Comparison of ENCODE assay signal across 1 cellular context in the genomic region with DNA sequence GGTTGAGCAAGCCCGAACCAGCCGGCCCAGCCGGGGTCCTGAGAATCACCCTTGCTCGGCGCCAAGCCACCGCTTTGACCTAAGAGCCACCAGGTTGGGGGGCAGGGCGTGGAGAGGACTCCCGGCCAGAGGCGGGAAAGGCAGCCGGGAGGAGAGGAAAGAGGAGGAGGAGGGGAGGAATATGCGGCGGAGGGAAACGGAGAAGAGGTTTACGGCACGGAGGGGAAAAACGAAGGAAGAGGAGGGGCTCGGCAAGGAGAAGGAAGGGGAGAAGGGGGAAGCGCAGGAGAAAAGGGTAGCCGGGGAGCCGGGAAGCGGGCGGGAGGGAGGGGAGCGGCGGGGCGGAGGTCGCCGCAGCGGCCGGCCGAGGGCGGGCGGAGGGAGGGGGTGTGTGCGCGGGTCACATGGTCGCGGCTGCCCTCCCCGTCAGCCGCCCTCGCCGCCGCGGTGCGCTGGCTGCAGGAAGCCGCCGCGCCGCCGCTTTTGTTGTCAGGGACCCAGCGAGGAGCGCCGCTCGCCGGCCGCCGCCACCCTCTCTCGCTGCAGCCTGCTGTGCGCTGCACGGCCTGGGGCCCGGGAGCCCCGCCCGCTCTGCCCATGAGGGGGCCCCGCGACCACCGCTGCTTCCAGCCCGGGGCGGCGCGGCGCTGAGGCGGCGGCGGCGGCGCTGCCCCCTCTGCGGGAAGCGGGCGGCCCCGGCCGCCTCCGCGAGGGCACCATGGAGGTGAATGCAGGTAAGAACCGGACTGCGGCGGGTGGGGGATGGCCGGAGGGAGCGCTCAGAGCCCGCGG.
A peak's percentile ranks its signal among the peaks of the same experiment; 100 is the strongest.
TF ChIP-seq lines count a peak whose summit lies in the region.

A gene (plus strand): TSS at position 426 of the 792 bp plus-strand sequence. CDS start 293 bp downstream, at position 719.

TF ChIP-seq in HEK293, 187 proteins besides CTCF, POLR2A, EP300 and RAD21 (continued from another document and continues in another):
- TF ChIP-seq, protein P1, sequence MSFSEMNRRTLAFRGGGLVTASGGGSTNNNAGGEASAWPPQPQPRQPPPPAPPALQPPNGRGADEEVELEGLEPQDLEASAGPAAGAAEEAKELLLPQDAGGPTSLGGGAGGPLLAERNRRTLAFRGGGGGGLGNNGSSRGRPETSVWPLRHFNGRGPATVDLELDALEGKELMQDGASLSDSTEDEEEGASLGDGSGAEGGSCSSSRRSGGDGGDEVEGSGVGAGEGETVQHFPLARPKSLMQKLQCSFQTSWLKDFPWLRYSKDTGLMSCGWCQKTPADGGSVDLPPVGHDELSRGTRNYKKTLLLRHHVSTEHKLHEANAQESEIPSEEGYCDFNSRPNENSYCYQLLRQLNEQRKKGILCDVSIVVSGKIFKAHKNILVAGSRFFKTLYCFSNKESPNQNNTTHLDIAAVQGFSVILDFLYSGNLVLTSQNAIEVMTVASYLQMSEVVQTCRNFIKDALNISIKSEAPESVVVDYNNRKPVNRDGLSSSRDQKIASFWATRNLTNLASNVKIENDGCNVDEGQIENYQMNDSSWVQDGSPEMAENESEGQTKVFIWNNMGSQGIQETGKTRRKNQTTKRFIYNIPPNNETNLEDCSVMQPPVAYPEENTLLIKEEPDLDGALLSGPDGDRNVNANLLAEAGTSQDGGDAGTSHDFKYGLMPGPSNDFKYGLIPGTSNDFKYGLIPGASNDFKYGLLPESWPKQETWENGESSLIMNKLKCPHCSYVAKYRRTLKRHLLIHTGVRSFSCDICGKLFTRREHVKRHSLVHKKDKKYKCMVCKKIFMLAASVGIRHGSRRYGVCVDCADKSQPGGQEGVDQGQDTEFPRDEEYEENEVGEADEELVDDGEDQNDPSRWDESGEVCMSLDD (tag by site-specific recombination; IDR thresholded peaks at IDR 0.05), result peak; percentile 57; the same call in 1 of the 2 replicates
- no peak for TF ChIP-seq ZNF529 (tag by site-specific recombination; IDR thresholded peaks at IDR 0.05; ENCODE audit: insufficient replicate concordance)
- TF ChIP-seq ZNF302 (tag by site-specific recombination; IDR thresholded peaks at IDR 0.05; ENCODE audit: low read depth), result no peak
- no peak for TF ChIP-seq ZNF114 (tag by site-specific recombination; IDR thresholded peaks at IDR 0.05)
- TF ChIP-seq MEIS1 (CRISPR knock-in tag; IDR thresholded peaks at IDR 0.05; ENCODE audit: borderline replicate concordance), result no peak
- no peak for TF ChIP-seq ZNF776 (tag by site-specific recombination; IDR thresholded peaks at IDR 0.05; ENCODE audit: borderline replicate concordance)
- TF ChIP-seq, protein P2, sequence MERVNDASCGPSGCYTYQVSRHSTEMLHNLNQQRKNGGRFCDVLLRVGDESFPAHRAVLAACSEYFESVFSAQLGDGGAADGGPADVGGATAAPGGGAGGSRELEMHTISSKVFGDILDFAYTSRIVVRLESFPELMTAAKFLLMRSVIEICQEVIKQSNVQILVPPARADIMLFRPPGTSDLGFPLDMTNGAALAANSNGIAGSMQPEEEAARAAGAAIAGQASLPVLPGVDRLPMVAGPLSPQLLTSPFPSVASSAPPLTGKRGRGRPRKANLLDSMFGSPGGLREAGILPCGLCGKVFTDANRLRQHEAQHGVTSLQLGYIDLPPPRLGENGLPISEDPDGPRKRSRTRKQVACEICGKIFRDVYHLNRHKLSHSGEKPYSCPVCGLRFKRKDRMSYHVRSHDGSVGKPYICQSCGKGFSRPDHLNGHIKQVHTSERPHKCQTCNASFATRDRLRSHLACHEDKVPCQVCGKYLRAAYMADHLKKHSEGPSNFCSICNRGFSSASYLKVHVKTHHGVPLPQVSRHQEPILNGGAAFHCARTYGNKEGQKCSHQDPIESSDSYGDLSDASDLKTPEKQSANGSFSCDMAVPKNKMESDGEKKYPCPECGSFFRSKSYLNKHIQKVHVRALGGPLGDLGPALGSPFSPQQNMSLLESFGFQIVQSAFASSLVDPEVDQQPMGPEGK (tag by site-specific recombination; IDR thresholded peaks at IDR 0.05), result peak; percentile 93
- no peak for TF ChIP-seq ZNF121 (tag by site-specific recombination; IDR thresholded peaks at IDR 0.05)
- no peak; the same call in 1 of the 2 replicates for TF ChIP-seq YY1 (tag by site-specific recombination; IDR thresholded peaks at IDR 0.05)
- TF ChIP-seq ZNF426 (tag by site-specific recombination; IDR thresholded peaks at IDR 0.05), result no peak
- TF ChIP-seq GLIS2 (tag by site-specific recombination; IDR thresholded peaks at IDR 0.05), result peak; percentile 84
- TF ChIP-seq ZIC2 (tag by site-specific recombination; IDR thresholded peaks at IDR 0.05), result peak; percentile 76
- no peak for TF ChIP-seq ZNF133 (tag by site-specific recombination; IDR thresholded peaks at IDR 0.05)
- TF ChIP-seq, protein P3, sequence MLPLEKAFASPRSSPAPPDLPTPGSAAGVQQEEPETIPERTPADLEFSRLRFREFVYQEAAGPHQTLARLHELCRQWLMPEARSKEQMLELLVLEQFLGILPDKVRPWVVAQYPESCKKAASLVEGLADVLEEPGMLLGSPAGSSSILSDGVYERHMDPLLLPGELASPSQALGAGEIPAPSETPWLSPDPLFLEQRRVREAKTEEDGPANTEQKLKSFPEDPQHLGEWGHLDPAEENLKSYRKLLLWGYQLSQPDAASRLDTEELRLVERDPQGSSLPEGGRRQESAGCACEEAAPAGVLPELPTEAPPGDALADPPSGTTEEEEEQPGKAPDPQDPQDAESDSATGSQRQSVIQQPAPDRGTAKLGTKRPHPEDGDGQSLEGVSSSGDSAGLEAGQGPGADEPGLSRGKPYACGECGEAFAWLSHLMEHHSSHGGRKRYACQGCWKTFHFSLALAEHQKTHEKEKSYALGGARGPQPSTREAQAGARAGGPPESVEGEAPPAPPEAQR (tag by site-specific recombination; IDR thresholded peaks at IDR 0.05), result no peak
- TF ChIP-seq, protein P4, sequence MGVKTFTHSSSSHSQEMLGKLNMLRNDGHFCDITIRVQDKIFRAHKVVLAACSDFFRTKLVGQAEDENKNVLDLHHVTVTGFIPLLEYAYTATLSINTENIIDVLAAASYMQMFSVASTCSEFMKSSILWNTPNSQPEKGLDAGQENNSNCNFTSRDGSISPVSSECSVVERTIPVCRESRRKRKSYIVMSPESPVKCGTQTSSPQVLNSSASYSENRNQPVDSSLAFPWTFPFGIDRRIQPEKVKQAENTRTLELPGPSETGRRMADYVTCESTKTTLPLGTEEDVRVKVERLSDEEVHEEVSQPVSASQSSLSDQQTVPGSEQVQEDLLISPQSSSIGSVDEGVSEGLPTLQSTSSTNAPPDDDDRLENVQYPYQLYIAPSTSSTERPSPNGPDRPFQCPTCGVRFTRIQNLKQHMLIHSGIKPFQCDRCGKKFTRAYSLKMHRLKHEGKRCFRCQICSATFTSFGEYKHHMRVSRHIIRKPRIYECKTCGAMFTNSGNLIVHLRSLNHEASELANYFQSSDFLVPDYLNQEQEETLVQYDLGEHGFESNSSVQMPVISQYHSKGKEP (tag by site-specific recombination; IDR thresholded peaks at IDR 0.05), result peak; percentile 68
- no peak for TF ChIP-seq ZNF571 (tag by site-specific recombination; IDR thresholded peaks at IDR 0.05)
- peak; percentile 86 for TF ChIP-seq GLIS1 (tag by site-specific recombination; IDR thresholded peaks at IDR 0.05)
- peak; percentile 96 for TF ChIP-seq ZNF366 (tag by site-specific recombination; conservative IDR thresholded peaks at IDR 0.05)
- TF ChIP-seq, protein P5, sequence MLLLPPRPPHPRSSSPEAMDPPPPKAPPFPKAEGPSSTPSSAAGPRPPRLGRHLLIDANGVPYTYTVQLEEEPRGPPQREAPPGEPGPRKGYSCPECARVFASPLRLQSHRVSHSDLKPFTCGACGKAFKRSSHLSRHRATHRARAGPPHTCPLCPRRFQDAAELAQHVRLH (tag by site-specific recombination; IDR thresholded peaks at IDR 0.05), result no peak
- TF ChIP-seq, protein P6, sequence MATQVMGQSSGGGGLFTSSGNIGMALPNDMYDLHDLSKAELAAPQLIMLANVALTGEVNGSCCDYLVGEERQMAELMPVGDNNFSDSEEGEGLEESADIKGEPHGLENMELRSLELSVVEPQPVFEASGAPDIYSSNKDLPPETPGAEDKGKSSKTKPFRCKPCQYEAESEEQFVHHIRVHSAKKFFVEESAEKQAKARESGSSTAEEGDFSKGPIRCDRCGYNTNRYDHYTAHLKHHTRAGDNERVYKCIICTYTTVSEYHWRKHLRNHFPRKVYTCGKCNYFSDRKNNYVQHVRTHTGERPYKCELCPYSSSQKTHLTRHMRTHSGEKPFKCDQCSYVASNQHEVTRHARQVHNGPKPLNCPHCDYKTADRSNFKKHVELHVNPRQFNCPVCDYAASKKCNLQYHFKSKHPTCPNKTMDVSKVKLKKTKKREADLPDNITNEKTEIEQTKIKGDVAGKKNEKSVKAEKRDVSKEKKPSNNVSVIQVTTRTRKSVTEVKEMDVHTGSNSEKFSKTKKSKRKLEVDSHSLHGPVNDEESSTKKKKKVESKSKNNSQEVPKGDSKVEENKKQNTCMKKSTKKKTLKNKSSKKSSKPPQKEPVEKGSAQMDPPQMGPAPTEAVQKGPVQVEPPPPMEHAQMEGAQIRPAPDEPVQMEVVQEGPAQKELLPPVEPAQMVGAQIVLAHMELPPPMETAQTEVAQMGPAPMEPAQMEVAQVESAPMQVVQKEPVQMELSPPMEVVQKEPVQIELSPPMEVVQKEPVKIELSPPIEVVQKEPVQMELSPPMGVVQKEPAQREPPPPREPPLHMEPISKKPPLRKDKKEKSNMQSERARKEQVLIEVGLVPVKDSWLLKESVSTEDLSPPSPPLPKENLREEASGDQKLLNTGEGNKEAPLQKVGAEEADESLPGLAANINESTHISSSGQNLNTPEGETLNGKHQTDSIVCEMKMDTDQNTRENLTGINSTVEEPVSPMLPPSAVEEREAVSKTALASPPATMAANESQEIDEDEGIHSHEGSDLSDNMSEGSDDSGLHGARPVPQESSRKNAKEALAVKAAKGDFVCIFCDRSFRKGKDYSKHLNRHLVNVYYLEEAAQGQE (tag by site-specific recombination; IDR thresholded peaks at IDR 0.05), result no peak
- TF ChIP-seq, protein P7, sequence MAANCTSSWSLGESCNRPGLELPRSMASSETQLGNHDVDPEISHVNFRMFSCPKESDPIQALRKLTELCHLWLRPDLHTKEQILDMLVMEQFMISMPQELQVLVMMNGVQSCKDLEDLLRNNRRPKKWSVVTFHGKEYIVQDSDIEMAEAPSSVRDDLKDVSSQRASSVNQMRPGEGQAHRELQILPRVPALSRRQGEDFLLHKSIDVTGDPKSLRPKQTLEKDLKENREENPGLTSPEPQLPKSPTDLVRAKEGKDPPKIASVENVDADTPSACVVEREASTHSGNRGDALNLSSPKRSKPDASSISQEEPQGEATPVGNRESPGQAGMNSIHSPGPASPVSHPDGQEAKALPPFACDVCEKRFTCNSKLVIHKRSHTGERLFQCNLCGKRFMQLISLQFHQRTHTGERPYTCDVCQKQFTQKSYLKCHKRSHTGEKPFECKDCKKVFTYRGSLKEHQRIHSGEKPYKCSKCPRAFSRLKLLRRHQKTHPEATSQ (tag by site-specific recombination; IDR thresholded peaks at IDR 0.05), result no peak
- peak; percentile 80 for TF ChIP-seq SP2 (tag by site-specific recombination; IDR thresholded peaks at IDR 0.05)
- no peak for TF ChIP-seq ZNF155 (tag by site-specific recombination; IDR thresholded peaks at IDR 0.05)
- TF ChIP-seq ZNF24 (tag by site-specific recombination; IDR thresholded peaks at IDR 0.05), result no peak
- TF ChIP-seq ZNF292 (tag by site-specific recombination; IDR thresholded peaks at IDR 0.05; ENCODE audit: borderline replicate concordance, low read depth), result no peak
- no peak; the same call in 1 of the 2 replicates for TF ChIP-seq ZNF394 (tag by site-specific recombination; IDR thresholded peaks at IDR 0.05; ENCODE audit: borderline replicate concordance)
- no peak for TF ChIP-seq ZNF521 (tag by site-specific recombination; IDR thresholded peaks at IDR 0.05)
- no peak for TF ChIP-seq ZNF239 (tag by site-specific recombination; IDR thresholded peaks at IDR 0.05)
- TF ChIP-seq ZNF626 (tag by site-specific recombination; IDR thresholded peaks at IDR 0.05), result no peak
- TF ChIP-seq ZNF416 (tag by site-specific recombination; IDR thresholded peaks at IDR 0.05), result no peak
- TF ChIP-seq, protein P8, sequence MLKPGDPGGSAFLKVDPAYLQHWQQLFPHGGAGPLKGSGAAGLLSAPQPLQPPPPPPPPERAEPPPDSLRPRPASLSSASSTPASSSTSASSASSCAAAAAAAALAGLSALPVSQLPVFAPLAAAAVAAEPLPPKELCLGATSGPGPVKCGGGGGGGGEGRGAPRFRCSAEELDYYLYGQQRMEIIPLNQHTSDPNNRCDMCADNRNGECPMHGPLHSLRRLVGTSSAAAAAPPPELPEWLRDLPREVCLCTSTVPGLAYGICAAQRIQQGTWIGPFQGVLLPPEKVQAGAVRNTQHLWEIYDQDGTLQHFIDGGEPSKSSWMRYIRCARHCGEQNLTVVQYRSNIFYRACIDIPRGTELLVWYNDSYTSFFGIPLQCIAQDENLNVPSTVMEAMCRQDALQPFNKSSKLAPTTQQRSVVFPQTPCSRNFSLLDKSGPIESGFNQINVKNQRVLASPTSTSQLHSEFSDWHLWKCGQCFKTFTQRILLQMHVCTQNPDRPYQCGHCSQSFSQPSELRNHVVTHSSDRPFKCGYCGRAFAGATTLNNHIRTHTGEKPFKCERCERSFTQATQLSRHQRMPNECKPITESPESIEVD (tag by site-specific recombination; IDR thresholded peaks at IDR 0.05), result no peak
- no peak for TF ChIP-seq ZBTB7A (tag by site-specific recombination; IDR thresholded peaks at IDR 0.05; ENCODE audit: low read depth)
- TF ChIP-seq ZSCAN16 (tag by site-specific recombination; IDR thresholded peaks at IDR 0.05), result no peak
- no peak for TF ChIP-seq ZNF169 (tag by site-specific recombination; IDR thresholded peaks at IDR 0.05)
- TF ChIP-seq ZNF112 (tag by site-specific recombination; IDR thresholded peaks at IDR 0.05), result no peak
- TF ChIP-seq ZNF174 (tag by site-specific recombination; IDR thresholded peaks at IDR 0.05), result no peak
- peak; percentile 88 for TF ChIP-seq KLF10 (tag by site-specific recombination; IDR thresholded peaks at IDR 0.05)
- TF ChIP-seq, protein P9, sequence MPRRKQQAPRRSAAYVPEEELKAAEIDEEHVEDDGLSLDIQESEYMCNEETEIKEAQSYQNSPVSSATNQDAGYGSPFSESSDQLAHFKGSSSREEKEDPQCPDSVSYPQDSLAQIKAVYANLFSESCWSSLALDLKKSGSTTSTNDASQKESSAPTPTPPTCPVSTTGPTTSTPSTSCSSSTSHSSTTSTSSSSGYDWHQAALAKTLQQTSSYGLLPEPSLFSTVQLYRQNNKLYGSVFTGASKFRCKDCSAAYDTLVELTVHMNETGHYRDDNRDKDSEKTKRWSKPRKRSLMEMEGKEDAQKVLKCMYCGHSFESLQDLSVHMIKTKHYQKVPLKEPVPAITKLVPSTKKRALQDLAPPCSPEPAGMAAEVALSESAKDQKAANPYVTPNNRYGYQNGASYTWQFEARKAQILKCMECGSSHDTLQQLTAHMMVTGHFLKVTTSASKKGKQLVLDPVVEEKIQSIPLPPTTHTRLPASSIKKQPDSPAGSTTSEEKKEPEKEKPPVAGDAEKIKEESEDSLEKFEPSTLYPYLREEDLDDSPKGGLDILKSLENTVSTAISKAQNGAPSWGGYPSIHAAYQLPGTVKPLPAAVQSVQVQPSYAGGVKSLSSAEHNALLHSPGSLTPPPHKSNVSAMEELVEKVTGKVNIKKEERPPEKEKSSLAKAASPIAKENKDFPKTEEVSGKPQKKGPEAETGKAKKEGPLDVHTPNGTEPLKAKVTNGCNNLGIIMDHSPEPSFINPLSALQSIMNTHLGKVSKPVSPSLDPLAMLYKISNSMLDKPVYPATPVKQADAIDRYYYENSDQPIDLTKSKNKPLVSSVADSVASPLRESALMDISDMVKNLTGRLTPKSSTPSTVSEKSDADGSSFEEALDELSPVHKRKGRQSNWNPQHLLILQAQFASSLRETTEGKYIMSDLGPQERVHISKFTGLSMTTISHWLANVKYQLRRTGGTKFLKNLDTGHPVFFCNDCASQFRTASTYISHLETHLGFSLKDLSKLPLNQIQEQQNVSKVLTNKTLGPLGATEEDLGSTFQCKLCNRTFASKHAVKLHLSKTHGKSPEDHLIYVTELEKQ (tag by site-specific recombination; IDR thresholded peaks at IDR 0.05; ENCODE audit: borderline replicate concordance), result no peak
- TF ChIP-seq ZBTB17 (tag by site-specific recombination; IDR thresholded peaks at IDR 0.05), result no peak
- TF ChIP-seq IKZF3 (tag by site-specific recombination; IDR thresholded peaks at IDR 0.05), result peak; percentile 92
